ENCODE assay signal across 34 cellular contexts in genomic region chr6:48714286-48715049, GRCh38.
DNase-seq lines count a peak whose midpoint lies in the region; ATAC-seq, FAIRE-seq and TF ChIP-seq lines count a peak whose summit lies in the region.
"Had no signal": no experiment of that assay in that cellular context is flagged by ENCODE, and none has a peak within 500 bp of the region (broad histone marks: within the 10 kb centered on the region; RNA-seq: fewer than 3 reads in every experiment).

No MANE protein-coding gene starts in this region.

- H3K4me1 Mint-ChIP-seq in astrocyte (ENCODE audit: low read depth, unreplicated experiment) (no peaks in the 10 kb centered on the region), HFFc6 (ENCODE audit: low read depth) (no peaks in the 10 kb centered on the region)
- H3K4me1 Mint-ChIP-seq: activated CD4-positive, alpha-beta T cell treated with anti-CD3 and anti-CD28 coated beads, Interleukin-2, amount 10 ng/mL, durations not matched to agents 24 days and 14 days; activated naive CD8-positive, alpha-beta T cell treated with anti-CD3 and anti-CD28 coated beads for 36 hours; CD4-positive, alpha-beta memory T cell; naive thymus-derived CD8-positive, alpha-beta T cell had no signal

- TF ChIP-seq CTCF in astrocyte (IDR thresholded peaks at IDR 0.05; ENCODE audit: insufficient read depth, low read depth, low read length) (no peak), left lung (IDR thresholded peaks at IDR 0.05) (no peak), HFFc6 (IDR thresholded peaks at IDR 0.05) (no peak)

- no peaks in the 10 kb centered on the region for H3K79me2 ChIP-seq in astrocyte (ENCODE audit: insufficient read depth, low read length)
- H3K79me2 ChIP-seq: hepatocyte had no signal

- H3K9ac ChIP-seq in astrocyte (ENCODE audit: low read length) = no peak overlapping the region

- H3K36me3 ChIP-seq in astrocyte (ENCODE audit: insufficient read depth, low read length) (no peaks in the 10 kb centered on the region), left lung (no peaks in the 10 kb centered on the region)
- H3K36me3 ChIP-seq: gastroesophageal sphincter, sigmoid colon, SJCRH30, tibial artery had no signal

- H3K4me3 ChIP-seq in astrocyte (ENCODE audit: insufficient read depth, low read depth, low read length) (no peak overlapping the region), left lung (no peak overlapping the region)
- H3K4me3 ChIP-seq: A549, gastroesophageal sphincter, hepatocyte, lung, sigmoid colon, SJCRH30, tibial artery had no signal

- H3K27me3 ChIP-seq in astrocyte (ENCODE audit: insufficient read depth, low read length) (no peaks in the 10 kb centered on the region), left lung (no peaks in the 10 kb centered on the region)
- H3K27me3 ChIP-seq: gastroesophageal sphincter, hepatocyte, sigmoid colon, SJCRH30, tibial artery had no signal

- no peaks in the 10 kb centered on the region for H3K36me3 Mint-ChIP-seq in astrocyte (ENCODE audit: low read depth, unreplicated experiment)
- H3K36me3 Mint-ChIP-seq in HFFc6 (ENCODE audit: low read depth) = 0 out of 2 replicates have a peak, but pooled peaks cover 2% of the 10 kb centered on the region
- H3K36me3 Mint-ChIP-seq: activated naive CD8-positive, alpha-beta T cell treated with anti-CD3 and anti-CD28 coated beads for 36 hours; CD4-positive, alpha-beta memory T cell had no signal

- H3K9me3 Mint-ChIP-seq in astrocyte (ENCODE audit: unreplicated experiment) = no peaks in the 10 kb centered on the region
- no peaks in the 10 kb centered on the region for H3K9me3 Mint-ChIP-seq in HFFc6
- H3K9me3 Mint-ChIP-seq: activated CD4-positive, alpha-beta T cell treated with anti-CD3 and anti-CD28 coated beads, Interleukin-2, amount 10 ng/mL, durations not matched to agents 24 days and 14 days had no signal

- H3K27ac ChIP-seq in astrocyte (ENCODE audit: low read depth, low read length) (no peak overlapping the region), left lung (no peak overlapping the region)
- H3K27ac ChIP-seq: A549, gastroesophageal sphincter, hepatocyte, sigmoid colon, SJCRH30, tibial artery had no signal

- FAIRE-seq in astrocyte (lab: Jason Lieb, UNC) = no peak
- FAIRE-seq: A549, bronchial epithelial cell, endothelial cell of umbilical vein, GM12891 had no signal

- no peaks in the 10 kb centered on the region for H4K20me1 ChIP-seq in astrocyte (ENCODE audit: insufficient read depth, low read length)

- intact Hi-C loops in head of caudate nucleus (cut with DNase I) = no loop called here
- intact Hi-C loops in left lung (cut with DNase I) = no loop called here

- ATAC-seq in HG02623 (IDR thresholded peaks at IDR 0.05; ENCODE audit: unreplicated experiment) (no peak), left lung (no peak)
- ATAC-seq: A549; gastroesophageal sphincter; naive thymus-derived CD8-positive, alpha-beta T cell had no signal

- H3K4me3 Mint-ChIP-seq in astrocyte (ENCODE audit: unreplicated experiment) = no peak overlapping the region
- H3K4me3 Mint-ChIP-seq in HFFc6 = no peak overlapping the region
- H3K4me3 Mint-ChIP-seq: activated CD4-positive, alpha-beta T cell treated with anti-CD3 and anti-CD28 coated beads, Interleukin-2, amount 10 ng/mL, durations not matched to agents 24 days and 14 days; activated naive CD8-positive, alpha-beta T cell treated with anti-CD3 and anti-CD28 coated beads for 36 hours; activated T-cell treated with anti-CD3 and anti-CD28 coated beads, Interleukin-2, amount 50 U/mL, for 24 hours; CD4-positive, alpha-beta memory T cell; naive thymus-derived CD8-positive, alpha-beta T cell had no signal

- H3K4me1 ChIP-seq in astrocyte (ENCODE audit: insufficient read depth, low read length) = no peaks in the 10 kb centered on the region
- no peaks in the 10 kb centered on the region for H3K4me1 ChIP-seq in left lung
- H3K4me1 ChIP-seq: A549, gastroesophageal sphincter, sigmoid colon, SJCRH30, tibial artery had no signal

- no peak overlapping the region for H2AFZ ChIP-seq in astrocyte (ENCODE audit: low read depth, low read length)
- H2AFZ ChIP-seq: hepatocyte had no signal

- H3K27me3 Mint-ChIP-seq in astrocyte (ENCODE audit: low read depth, unreplicated experiment) (no peaks in the 10 kb centered on the region), HFFc6 (ENCODE audit: insufficient read depth) (peaks cover 3% of the 10 kb centered on the region)
- H3K27me3 Mint-ChIP-seq: activated CD4-positive, alpha-beta T cell treated with anti-CD3 and anti-CD28 coated beads, Interleukin-2, amount 10 ng/mL, durations not matched to agents 24 days and 14 days; activated naive CD8-positive, alpha-beta T cell treated with anti-CD3 and anti-CD28 coated beads for 36 hours; activated T-cell treated with anti-CD3 and anti-CD28 coated beads, Interleukin-2, amount 50 U/mL, for 24 hours; CD4-positive, alpha-beta memory T cell; naive thymus-derived CD8-positive, alpha-beta T cell; progenitor cell of endocrine pancreas had no signal

- H3K4me2 ChIP-seq in astrocyte (ENCODE audit: low read length) = no peak overlapping the region
- H3K4me2 ChIP-seq: A549, hepatocyte had no signal

- no peaks in the 10 kb centered on the region for H3K9me3 ChIP-seq in astrocyte (ENCODE audit: insufficient read depth, low read depth, low read length)
- peaks cover 0 to 6% of the 10 kb centered on the region in 2 donors for H3K9me3 ChIP-seq in left lung
- H3K9me3 ChIP-seq: A549, gastroesophageal sphincter, sigmoid colon, SJCRH30, tibial artery had no signal

- H3K27ac Mint-ChIP-seq in astrocyte (ENCODE audit: unreplicated experiment) (no peak overlapping the region), HFFc6 (no peak overlapping the region)
- H3K27ac Mint-ChIP-seq: activated CD4-positive, alpha-beta T cell treated with anti-CD3 and anti-CD28 coated beads, Interleukin-2, amount 10 ng/mL, durations not matched to agents 24 days and 14 days; activated naive CD8-positive, alpha-beta T cell treated with anti-CD3 and anti-CD28 coated beads for 36 hours; activated T-cell treated with anti-CD3 and anti-CD28 coated beads, Interleukin-2, amount 50 U/mL, for 24 hours; CD4-positive, alpha-beta memory T cell; naive thymus-derived CD8-positive, alpha-beta T cell; progenitor cell of endocrine pancreas had no signal

- DNase-seq in COR-L47 (lab: John Stamatoyannopoulos, UW) = peak; percentile 52
- DNase-seq in NCI-H1417 treated with DMSO at 0.1 percent for 48 hours (lab: John Stamatoyannopoulos, UW) = peak; percentile 85
- DNase-seq in NCI-H2227 (lab: John Stamatoyannopoulos, UW; ENCODE audit: unreplicated experiment) = peak; percentile 51
- DNase-seq in astrocyte (ENCODE audit: low read depth) = peak; percentile 2
- no peak for DNase-seq in head of caudate nucleus
- DNase-seq in left lung = no peak
- DNase-seq in HFFc6 = no peak
- DNase-seq: activated CD4-positive, alpha-beta T cell treated with anti-CD3 and anti-CD28 coated beads, Interleukin-2, amount 10 ng/mL, durations not matched to agents 24 days and 14 days; activated effector memory CD4-positive, alpha-beta T cell treated with anti-CD3 and anti-CD28 coated beads, Interleukin-2, amount 50 U/mL, for 16 hours; activated naive CD8-positive, alpha-beta T cell treated with anti-CD3 and anti-CD28 coated beads for 36 hours; activated T-cell treated with anti-CD3 and anti-CD28 coated beads, Interleukin-2, amount 50 U/mL, for 24 hours; AML-193; anterior cingulate cortex; CD4-positive, alpha-beta memory T cell; DMS 273 treated with DMSO at 0.1 percent for 48 hours; HCEC 1CT; naive thymus-derived CD8-positive, alpha-beta T cell; NCI-H2029; NCI-H524; nucleus accumbens; sigmoid colon; SJCRH30; stimulated activated CD4-positive, alpha-beta T cell treated with anti-CD3 and anti-CD28 coated beads, Interleukin-4, amount 100 ng/mL, for 1 hour; T-helper 9 cell; tibial artery had no signal

Comparison
In these comparisons a context has a peak if more than half of its experiments do, and no peak if none do; other contexts are left out.
1. DNase-seq: peak in COR-L47 (single experiment), NCI-H1417 treated with DMSO at 0.1 percent for 48 hours (single experiment), NCI-H2227 (single experiment) and astrocyte (single experiment); none in head of caudate nucleus (0 of 42), left lung (0 of 2) and HFFc6 (single experiment).